In genomic region chr3:124771083-124771445, GRCh38 we compare ENCODE assay signal across 17 cellular contexts. TPM values are rescaled to one million over a fixed set of nuclear protein-coding genes. Genes with fewer than 3 reads are reported as not detected.
DNase-seq lines count a peak whose midpoint lies in the region; ATAC-seq and TF ChIP-seq lines count a peak whose summit lies in the region.
"Had no signal": no experiment of that assay in that cellular context is flagged by ENCODE, and none has a peak within 500 bp of the region (broad histone marks: within the 10 kb centered on the region; RNA-seq: fewer than 3 reads in every experiment).

No MANE protein-coding gene starts in this region.

- ATAC-seq in heart right ventricle: no peak
- ATAC-seq in right cardiac atrium: no peak
- no peak for ATAC-seq in HG03571 (IDR thresholded peaks at IDR 0.05; ENCODE audit: unreplicated experiment)
- ATAC-seq: activated CD8-positive, alpha-beta memory T cell treated with anti-CD3 and anti-CD28 coated beads, Interleukin-2, amount 10 ng/mL, durations not matched to agents 7 days and 5 days; left colon; Panc1; stimulated activated naive CD8-positive, alpha-beta T cell treated with anti-CD3 and anti-CD28 coated beads, Interleukin-15, Interleukin-2, amounts not matched to agents 100 U/mL and 50 U/mL, for 24 hours had no signal

- peak overlapping the region; percentile 3 for H2AFZ ChIP-seq in neuronal stem cell (ENCODE audit: low read length)

- H3K4me3 ChIP-seq in heart right ventricle (no peak overlapping the region), right cardiac atrium (ENCODE audit: low read length) (no peak overlapping the region), neuronal stem cell (ENCODE audit: low read length in 2 of 2) (no peak overlapping the region), transverse colon (no peak overlapping the region)

- no peaks in the 10 kb centered on the region for H3K9me3 Mint-ChIP-seq in brain

- no peak overlapping the region for H3K9ac ChIP-seq in neuronal stem cell (ENCODE audit: low read depth, low read length, poor library complexity)

- peaks cover 3% of the 10 kb centered on the region for H3K27me3 Mint-ChIP-seq in brain

- no peak for DNase-seq in heart right ventricle
- no peak for DNase-seq in right cardiac atrium
- DNase-seq in neuronal stem cell (ENCODE audit: low spot score): no peak
- DNase-seq in transverse colon: no peak
- DNase-seq in Ammon's horn (ENCODE audit: low spot score): no peak
- DNase-seq in occipital lobe (lab: John Stamatoyannopoulos, UW): no peak
- DNase-seq: activated CD4-positive, alpha-beta T cell treated with anti-CD3 and anti-CD28 coated beads for 4 hours; activated CD8-positive, alpha-beta memory T cell treated with anti-CD3 and anti-CD28 coated beads, Interleukin-2, amount 10 ng/mL, durations not matched to agents 7 days and 5 days; left colon; NCI-H2171 treated with DMSO at 0.1 percent for 48 hours; stimulated activated CD4-positive, alpha-beta T cell treated with anti-CD3 and anti-CD28 coated beads, Interleukin-2, amount 100 ng/mL, for 24 hours; stimulated activated naive CD8-positive, alpha-beta T cell treated with anti-CD3 and anti-CD28 coated beads, Interleukin-15, Interleukin-2, amounts not matched to agents 100 U/mL and 50 U/mL, for 24 hours had no signal

- intact Hi-C loops in heart right ventricle (cut with DNase I) (loop anchor here in 3 of 10 donors (5.0 to 10.0 kb wide), 4 partner anchors 41 to 274 kb away; partner anchors contain the start of gene ITGB5 (in 1 of the 3)), right cardiac atrium (cut with DNase I) (loop anchor here in 1 of 4 donors (5.0 kb wide), 1 partner anchor 116 kb away; the partner anchor contains the start of gene ITGB5), transverse colon (cut with DNase I; ENCODE audit: low total_unique reads) (loop anchor here (5.0 kb wide), 1 partner anchor 116 kb away; the partner anchor contains the start of gene ITGB5)

- peaks cover 0 to 48% (median 32%) of the 10 kb centered on the region in 9 donors for H3K36me3 ChIP-seq in heart right ventricle
- peaks cover 5 to 20% of the 10 kb centered on the region in 2 donors for H3K36me3 ChIP-seq in neuronal stem cell (replicated peaks in 1 of 2; ENCODE audit: control insufficient read depth in 2 of 2, insufficient read depth in 2 of 2, low read length in 2 of 2)
- H3K36me3 ChIP-seq in transverse colon: peaks cover 0 to 3% (median 0%) of the 10 kb centered on the region in 4 donors

- no peaks in the 10 kb centered on the region for H3K27me3 ChIP-seq in heart right ventricle
- no peaks in the 10 kb centered on the region for H3K27me3 ChIP-seq in right cardiac atrium (ENCODE audit: control insufficient read depth, insufficient read depth)
- no peaks in the 10 kb centered on the region for H3K27me3 ChIP-seq in neuronal stem cell (ENCODE audit: control insufficient read depth in 3 of 3, insufficient read depth in 3 of 3, low read depth in 1 of 3, low read length in 3 of 3)
- no peaks in the 10 kb centered on the region for H3K27me3 ChIP-seq in transverse colon
- H3K27me3 ChIP-seq: foreskin keratinocyte had no signal

- TF ChIP-seq CTCF in heart right ventricle (IDR thresholded peaks at IDR 0.05) (no peak), brain (conservative IDR thresholded peaks at IDR 0.05) (no peak), transverse colon (IDR thresholded peaks at IDR 0.05) (no peak)

- H3K36me3 Mint-ChIP-seq in brain: peaks cover 6% of the 10 kb centered on the region
- H3K36me3 Mint-ChIP-seq: activated CD8-positive, alpha-beta memory T cell treated with anti-CD3 and anti-CD28 coated beads, Interleukin-2, amount 10 ng/mL, durations not matched to agents 7 days and 5 days had no signal

- no peak overlapping the region for H4K91ac ChIP-seq in neuronal stem cell (ENCODE audit: low read depth, low read length, poor library complexity)

- no peak overlapping the region for H2AK5ac ChIP-seq in neuronal stem cell (ENCODE audit: low read depth, low read length)

- H3K79me1 ChIP-seq in neuronal stem cell (ENCODE audit: low read depth, low read length): peaks cover 8% of the 10 kb centered on the region

- H3K4me1 ChIP-seq in heart right ventricle (peaks cover 17 to 74% (median 66%) of the 10 kb centered on the region in 9 donors), right cardiac atrium (ENCODE audit: control insufficient read depth, insufficient read depth, low read length) (peaks cover 17% of the 10 kb centered on the region), neuronal stem cell (ENCODE audit: control insufficient read depth in 2 of 2, insufficient read depth in 1 of 2, low read depth in 1 of 2, low read length in 2 of 2) (peaks cover 9 to 14% of the 10 kb centered on the region in 2 donors), transverse colon (peaks cover 22 to 30% (median 26%) of the 10 kb centered on the region in 4 donors)

- H3K4me3 Mint-ChIP-seq in brain: peak overlapping the region in 3 of 5 experiments; percentile 10 to 47 (median 34)
- H3K4me3 Mint-ChIP-seq: activated CD8-positive, alpha-beta memory T cell treated with anti-CD3 and anti-CD28 coated beads, Interleukin-2, amount 10 ng/mL, durations not matched to agents 7 days and 5 days had no signal

- no peak for TF ChIP-seq EP300 in transverse colon (IDR thresholded peaks at IDR 0.05; ENCODE audit: low read depth)

- H4K8ac ChIP-seq in neuronal stem cell (ENCODE audit: low read depth, low read length): no peak overlapping the region

- H3K18ac ChIP-seq in neuronal stem cell (ENCODE audit: low read length): no peak overlapping the region

- H3K4ac ChIP-seq in neuronal stem cell (ENCODE audit: low read length): no peak overlapping the region

- TF ChIP-seq POLR2A in transverse colon (IDR thresholded peaks at IDR 0.05): no peak

- 52 to 63% methylated on average over 2 of the region's 2 CpGs for WGBS in heart right ventricle, 2 donors
- 61% methylated on average over 2 of the region's 2 CpGs for WGBS in right cardiac atrium
- no CpG with 5 or more reads among the region's 2 CpGs for WGBS in neuronal stem cell (ENCODE audit: extremely low coverage in 2 of 2, insufficient read length in 2 of 2, insufficient replicate concordance in 1 of 2), 2 donors
- 78 to 100% methylated on average over 1 to 2 of the region's 2 CpGs for WGBS in transverse colon (ENCODE audit: low coverage in 1 of 2), 2 donors

- peak overlapping the region in 4 of 5 experiments; percentile 48 to 86 (median 80) for H3K27ac Mint-ChIP-seq in brain
- H3K27ac Mint-ChIP-seq: activated CD8-positive, alpha-beta memory T cell treated with anti-CD3 and anti-CD28 coated beads, Interleukin-2, amount 10 ng/mL, durations not matched to agents 7 days and 5 days had no signal

- H3K14ac ChIP-seq in neuronal stem cell (ENCODE audit: low read length): no peak overlapping the region

- H3K4me2 ChIP-seq in neuronal stem cell (ENCODE audit: insufficient read depth, low read length, poor library complexity, severe bottlenecking): no peak overlapping the region

- no peak overlapping the region for H2BK5ac ChIP-seq in neuronal stem cell (ENCODE audit: low read length)

- H3K4me1 Mint-ChIP-seq in brain: peaks cover 76% of the 10 kb centered on the region
- H3K4me1 Mint-ChIP-seq: activated CD8-positive, alpha-beta memory T cell treated with anti-CD3 and anti-CD28 coated beads, Interleukin-2, amount 10 ng/mL, durations not matched to agents 7 days and 5 days had no signal

- H3K9me3 ChIP-seq in heart right ventricle (no peaks in the 10 kb centered on the region), right cardiac atrium (ENCODE audit: control insufficient read depth, low read length) (no peaks in the 10 kb centered on the region), neuronal stem cell (replicated peaks in 1 of 2; ENCODE audit: control insufficient read depth in 2 of 2, insufficient read depth in 1 of 2, low read depth in 1 of 2, low read length in 2 of 2) (no peaks in the 10 kb centered on the region), transverse colon (no peaks in the 10 kb centered on the region)

- H2BK15ac ChIP-seq in neuronal stem cell (ENCODE audit: low read length): no peak overlapping the region

- in situ Hi-C loops in transverse colon (cut with MboI; ENCODE audit: low pct_ligation_motif_present in 1 of 4, low pct_unique_long_range_greater_than_20kb in 1 of 4, low sequenced_read_pairs in 3 of 4): loop anchor here in 1 of 4 donors (25.0 kb wide), 1 partner anchor 666 kb away; no protein-coding TSS in a partner anchor

- H3K23ac ChIP-seq in neuronal stem cell (ENCODE audit: low read depth, low read length, poor library complexity): no peak overlapping the region

- H2BK12ac ChIP-seq in neuronal stem cell (ENCODE audit: low read length): no peak overlapping the region

- no peak overlapping the region for H2BK120ac ChIP-seq in neuronal stem cell (ENCODE audit: low read depth, low read length)

- H3K27ac ChIP-seq in heart right ventricle: peak overlapping the region in 9 of 10 donors; percentile 25 to 83 (median 68)
- no peak overlapping the region for H3K27ac ChIP-seq in right cardiac atrium (ENCODE audit: low read length)
- H3K27ac ChIP-seq in neuronal stem cell (replicated peaks; ENCODE audit: low read length): no peak overlapping the region
- peak overlapping the region; percentile 55 to 80 (median 74) for H3K27ac ChIP-seq in transverse colon
- H3K27ac ChIP-seq: epithelial cell of prostate, foreskin keratinocyte had no signal

RNA-seq across cellular contexts. Expression of gene UMPS, which starts 40.8 kb away (rescaled TPM):
- total RNA-seq in heart right ventricle (10 to 100 TPM in 3 of 10 donors, 1 to 10 TPM in 7; 4.9 to 14.4 (median 7.7) TPM), right cardiac atrium (10 to 100 TPM in 3 of 4 donors, 1 to 10 TPM in 1; 9.6 to 12.8 (median 10.6) TPM), transverse colon (10 to 100 TPM; 10.3 to 47.5 (median 19.6) TPM), occipital lobe (59.9 TPM)
- polyA plus RNA-seq in heart right ventricle (1 to 10 TPM; 3.1 to 6.5 TPM), right cardiac atrium (4.2 TPM), brain (ENCODE audit: insufficient read depth, low read depth, low replicate concordance) (14.5 TPM)
- polyA plus RNA-seq in neuronal stem cell (2013, experiment 1 of 2): 13.8 TPM
- 13.2 TPM for polyA plus RNA-seq in neuronal stem cell (2013, experiment 2 of 2)

Comparison
In these comparisons a context has a peak if more than half of its experiments do, and no peak if none do; other contexts are left out.
1. H3K27ac ChIP-seq: peak in heart right ventricle (9 of 10) and transverse colon (4 of 4); none in right cardiac atrium (single experiment) and neuronal stem cell (single experiment).